ENCODE assay signal across 26 cellular contexts in genomic region chr9:9892217-9892616, GRCh38.
DNase-seq lines count a peak whose midpoint lies in the region; ATAC-seq lines count a peak whose summit lies in the region.
"Had no signal": no experiment of that assay in that cellular context is flagged by ENCODE, and none has a peak within 500 bp of the region (broad histone marks: within the 10 kb centered on the region; RNA-seq: fewer than 3 reads in every experiment).

No MANE protein-coding gene starts in this region.

- ATAC-seq in GM18870 (IDR thresholded peaks at IDR 0.05; ENCODE audit: unreplicated experiment) = peak; percentile 64
- ATAC-seq in GM21717 (IDR thresholded peaks at IDR 0.05; ENCODE audit: unreplicated experiment) = peak; percentile 55
- ATAC-seq in HG03457 (IDR thresholded peaks at IDR 0.05; ENCODE audit: unreplicated experiment) = peak; percentile 52
- no peak for ATAC-seq in GM21619 (IDR thresholded peaks at IDR 0.05; ENCODE audit: unreplicated experiment)
- no peak for ATAC-seq in GM21526 (IDR thresholded peaks at IDR 0.05; ENCODE audit: low FRiP score, unreplicated experiment)
- no peak for ATAC-seq in HG03175 (IDR thresholded peaks at IDR 0.05; ENCODE audit: unreplicated experiment)
- ATAC-seq: CD8-positive, alpha-beta T cell; HCT116 had no signal

- no peak for DNase-seq in activated CD8-positive, alpha-beta memory T cell treated with anti-CD3 and anti-CD28 coated beads, Interleukin-2, amount 50 U/mL, for 4 hours
- DNase-seq: Caco-2; CD8-positive, alpha-beta T cell; DMS 273 treated with DMSO at 0.1 percent for 48 hours; DMS79; EL; GF-D8; MM.1S; NCI-H1092; NCI-H1417 treated with DMSO at 0.1 percent for 48 hours; NCI-H1694 treated with DMSO at 0.1 percent for 48 hours; NCI-H2081; NCI-H2227 treated with DMSO at 0.1 percent for 48 hours; NCI-H526 treated with DMSO at 0.1 percent for 48 hours; OCI-M1; Peyer's patch; SK-N-SH; SW 1271; T1000 had no signal

Comparison
In these comparisons a context has a peak if more than half of its experiments do, and no peak if none do; other contexts are left out.
1. ATAC-seq: peak in GM18870 (single experiment), GM21717 (single experiment) and HG03457 (single experiment); none in GM21619 (single experiment), GM21526 (single experiment) and HG03175 (single experiment).